ENCODE assay signal across 21 cellular contexts in genomic region chr13:46947425-46948191, GRCh38. TPM values are rescaled to one million over a fixed set of nuclear protein-coding genes. Genes with fewer than 3 reads are reported as not detected.
A peak's percentile ranks its signal among the peaks of the same experiment; 100 is the strongest.
DNase-seq lines count a peak whose midpoint lies in the region; ATAC-seq lines count a peak whose summit lies in the region.
"Had no signal": no experiment of that assay in that cellular context is flagged by ENCODE, and none has a peak within 500 bp of the region (broad histone marks: within the 10 kb centered on the region; RNA-seq: fewer than 3 reads in every experiment).

No MANE protein-coding gene starts in this region.

- ATAC-seq in activated CD8-positive, alpha-beta T cell treated with anti-CD3 and anti-CD28 coated beads, Interleukin-2, amount 10 ng/mL, durations not matched to agents 7 days and 5 days = no peak
- ATAC-seq in HG02588 (IDR thresholded peaks at IDR 0.05; ENCODE audit: unreplicated experiment) = no peak
- ATAC-seq in HG02623 (IDR thresholded peaks at IDR 0.05; ENCODE audit: unreplicated experiment) = no peak
- ATAC-seq: GM12878, Right ventricle myocardium inferior had no signal

- DNase-seq in epithelial cell of prostate (ENCODE audit: low read depth, low spot score) (no peak), NCI-H1417 treated with DMSO at 0.1 percent for 48 hours (lab: John Stamatoyannopoulos, UW) (no peak)
- DNase-seq in activated CD8-positive, alpha-beta T cell treated with anti-CD3 and anti-CD28 coated beads, Interleukin-2, amount 10 ng/mL, durations not matched to agents 7 days and 5 days = no peak
- DNase-seq: CD8-positive, alpha-beta memory T cell; GOT3; KBM-7; NCI-H1092 treated with DMSO at 0.1 percent for 48 hours; NCI-H146; NCI-H2029 treated with DMSO at 0.1 percent for 48 hours; NCI-H510A treated with DMSO at 0.1 percent for 48 hours; NCI-H774; NK-92 treated with Interleukin-12 subunit alpha and Interleukin-12 subunit beta, amount 100 ng/mL, for 24 hours had no signal

- H3K4me3 Mint-ChIP-seq in activated CD8-positive, alpha-beta T cell treated with anti-CD3 and anti-CD28 coated beads, Interleukin-2, amount 10 ng/mL, durations not matched to agents 7 days and 5 days = no peak overlapping the region

- CTCF ChIA-PET in activated CD8-positive, alpha-beta T cell treated with anti-CD3 and anti-CD28 coated beads, Interleukin-2, amount 10 ng/mL, durations not matched to agents 7 days and 5 days (lab: Charles Lee) = no interaction called here

- H3K27ac ChIP-seq in HUES64 (ENCODE audit: low read depth, low read length) (peak overlapping the region; percentile 93), epithelial cell of prostate (peak overlapping the region; percentile 18), iPS-20b (ENCODE audit: low read length) (peak overlapping the region; percentile 18)
- H3K27ac ChIP-seq: C4-2B, SJSA1 had no signal

- H3K36me3 Mint-ChIP-seq in activated CD8-positive, alpha-beta T cell treated with anti-CD3 and anti-CD28 coated beads, Interleukin-2, amount 10 ng/mL, durations not matched to agents 7 days and 5 days (ENCODE audit: low read depth) = no peaks in the 10 kb centered on the region
- H3K36me3 Mint-ChIP-seq: CD8-positive, alpha-beta memory T cell had no signal

- H3K27ac Mint-ChIP-seq in activated CD8-positive, alpha-beta T cell treated with anti-CD3 and anti-CD28 coated beads, Interleukin-2, amount 10 ng/mL, durations not matched to agents 7 days and 5 days = no peak overlapping the region

- H3K36me3 ChIP-seq in ES-I3 (ENCODE audit: insufficient read depth, low read length) = no peaks in the 10 kb centered on the region
- no peaks in the 10 kb centered on the region for H3K36me3 ChIP-seq in HUES64 (ENCODE audit: insufficient read depth, low read length)
- H3K36me3 ChIP-seq in iPS-20b (ENCODE audit: insufficient read depth, low read depth, low read length) = no peaks in the 10 kb centered on the region
- H3K36me3 ChIP-seq: SJSA1 had no signal

- H3K4me3 ChIP-seq in HUES64 (ENCODE audit: low read length) (no peak overlapping the region), iPS-20b (ENCODE audit: low read length) (peak overlapping the region; percentile 21)
- H3K4me3 ChIP-seq: GM12878, SJSA1 had no signal

- H3K9ac ChIP-seq in ES-I3 (ENCODE audit: low read depth, low read length) (peak overlapping the region; percentile 0; the same call in 1 of the 2 replicates), HUES64 (ENCODE audit: low read depth, low read length) (0 out of 2 replicates have a peak overlapping the region, but pooled peaks have one; percentile 18), iPS-20b (ENCODE audit: low read depth, low read length) (peak overlapping the region; percentile 36)

- H3K27me3 Mint-ChIP-seq in activated CD8-positive, alpha-beta T cell treated with anti-CD3 and anti-CD28 coated beads, Interleukin-2, amount 10 ng/mL, durations not matched to agents 7 days and 5 days (ENCODE audit: low read depth) = peaks cover 5% of the 10 kb centered on the region

- no peaks in the 10 kb centered on the region for H3K4me1 Mint-ChIP-seq in activated CD8-positive, alpha-beta T cell treated with anti-CD3 and anti-CD28 coated beads, Interleukin-2, amount 10 ng/mL, durations not matched to agents 7 days and 5 days (ENCODE audit: low read depth)
- H3K4me1 Mint-ChIP-seq: CD8-positive, alpha-beta memory T cell had no signal

- H3K9me3 Mint-ChIP-seq in activated CD8-positive, alpha-beta T cell treated with anti-CD3 and anti-CD28 coated beads, Interleukin-2, amount 10 ng/mL, durations not matched to agents 7 days and 5 days (ENCODE audit: insufficient read depth) = no peaks in the 10 kb centered on the region

- H3K4me1 ChIP-seq in ES-I3 (ENCODE audit: insufficient read depth, low read length) = peaks cover 21% of the 10 kb centered on the region
- H3K4me1 ChIP-seq in HUES64 (ENCODE audit: insufficient read depth, low read length) = peaks cover 18% of the 10 kb centered on the region
- H3K4me1 ChIP-seq in iPS-20b (ENCODE audit: insufficient read depth, low read length) = peaks cover 13% of the 10 kb centered on the region
- H3K4me1 ChIP-seq: SJSA1 had no signal

- WGBS in HUES64 = 37% methylated on average over 2 of the region's 4 CpGs

- H3K9me3 ChIP-seq in ES-I3 (ENCODE audit: control insufficient read depth, insufficient read depth, low read length) (peaks cover 23% of the 10 kb centered on the region), HUES64 (ENCODE audit: insufficient read depth, low read depth, low read length) (peaks cover 33% of the 10 kb centered on the region), iPS-20b (ENCODE audit: insufficient read depth, low read depth, low read length) (peaks cover 27% of the 10 kb centered on the region)
- H3K9me3 ChIP-seq: SJSA1 had no signal

- H3K27me3 ChIP-seq in HUES64 (ENCODE audit: insufficient read depth, low read length) = no peaks in the 10 kb centered on the region
- no peaks in the 10 kb centered on the region for H3K27me3 ChIP-seq in iPS-20b (ENCODE audit: insufficient read depth, low read length)
- H3K27me3 ChIP-seq: SJSA1 had no signal

- POLR2A ChIA-PET in activated CD8-positive, alpha-beta T cell treated with anti-CD3 and anti-CD28 coated beads, Interleukin-2, amount 10 ng/mL, durations not matched to agents 7 days and 5 days (lab: Charles Lee) = no interaction called here

RNA-seq across cellular contexts. Expression of gene HTR2A, which starts 50.8 kb away (rescaled TPM):
- not detected for polyA plus RNA-seq in HUES64 (2013, experiment 1 of 2)
- polyA plus RNA-seq in HUES64 (2013, experiment 2 of 2) = 0.06 TPM
- not detected for total RNA-seq in activated CD8-positive, alpha-beta T cell treated with anti-CD3 and anti-CD28 coated beads, Interleukin-2, amount 10 ng/mL, durations not matched to agents 7 days and 5 days
- total RNA-seq: CD8-positive, alpha-beta memory T cell; GM12878; Right ventricle myocardium inferior; SJSA1 had no signal
- polyA plus RNA-seq: CD8-positive, alpha-beta memory T cell; GM12878 had no signal

Comparison
In these comparisons a context has a peak if more than half of its experiments do, and no peak if none do; other contexts are left out.
1. H3K27ac ChIP-seq: peak in every context shown above with its lines; median percentile 93 in HUES64; 18 in epithelial cell of prostate; 18 in iPS-20b.